In genomic region chr19:45178262-45179062, GRCh38 we compare ENCODE assay signal across 1 cellular context.
TF ChIP-seq lines count a peak whose summit lies in the region.

BLOC1S3 (plus strand) TSS chr19:45178784; CDS start chr19:45179297, 513 bp downstream.

TF ChIP-seq in SK-N-SH, 30 proteins besides CTCF, POLR2A, EP300 and RAD21 (continued from another document):
- TF ChIP-seq TEAD4 (IDR thresholded peaks at IDR 0.05; ENCODE audit: borderline replicate concordance, insufficient read depth) = no peak
- no peak for TF ChIP-seq TCF12 (IDR thresholded peaks at IDR 0.05)
- peak; percentile 93 for TF ChIP-seq SIN3A (IDR thresholded peaks at IDR 0.05; ENCODE audit: borderline replicate concordance, low read depth, low read length)
- peak; percentile 93 for TF ChIP-seq PBX3 (IDR thresholded peaks at IDR 0.05)
- TF ChIP-seq FOXM1 (IDR thresholded peaks at IDR 0.05; ENCODE audit: low read depth) = no peak
- TF ChIP-seq MXI1 (IDR thresholded peaks at IDR 0.05; ENCODE audit: low read depth, low read length) = peak; percentile 98
- peak; percentile 94 for TF ChIP-seq USF1 (IDR thresholded peaks at IDR 0.05; ENCODE audit: borderline replicate concordance, low read depth)
TF ChIP-seq in SK-N-SH: peak in this region for 13.
